8 cellular contexts compared by ENCODE assay signal in the genomic region with DNA sequence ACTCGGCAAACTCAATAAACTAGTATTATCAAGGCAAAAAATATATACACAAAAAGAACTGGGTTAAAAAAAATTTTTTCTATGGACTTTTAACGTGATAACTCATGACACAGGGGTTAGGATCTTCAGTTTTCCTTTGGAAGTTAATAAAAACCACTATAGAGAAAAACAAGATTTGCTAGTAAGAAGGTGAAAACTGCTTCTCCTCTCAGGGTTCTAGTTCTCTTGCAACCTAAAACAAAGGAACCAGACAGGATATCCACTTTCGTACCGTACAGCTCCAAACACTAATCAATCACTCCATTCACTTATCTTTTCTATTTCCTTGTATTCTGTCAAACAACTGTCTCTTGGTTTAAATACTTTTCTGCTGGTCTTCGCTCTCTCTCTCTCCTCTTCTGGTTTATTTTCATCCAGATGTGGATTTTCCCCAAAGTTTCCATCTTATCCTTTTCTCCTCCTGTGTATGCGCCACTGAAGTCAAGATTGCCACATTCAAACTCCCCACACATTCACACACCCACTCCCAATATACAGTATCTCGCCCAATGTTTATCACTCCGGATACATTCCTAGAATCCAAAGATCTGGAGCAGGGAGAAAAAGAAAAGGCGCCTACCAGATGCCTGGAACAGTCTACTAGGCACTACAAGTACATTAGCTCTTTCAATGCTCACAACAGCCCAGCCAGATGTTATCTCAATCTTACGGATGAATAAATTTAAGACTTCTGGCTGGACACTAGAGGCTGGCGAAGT.
DNase-seq lines count a peak whose midpoint lies in the region; ATAC-seq lines count a peak whose summit lies in the region.

No MANE protein-coding gene starts in this region.

- peak overlapping the region; percentile 99 for H3K4me3 Mint-ChIP-seq in activated naive CD8-positive, alpha-beta T cell

- peak overlapping the region; percentile 98 for H3K27ac Mint-ChIP-seq in activated naive CD8-positive, alpha-beta T cell

- peaks cover 34% of the 10 kb centered on the region for H3K4me1 Mint-ChIP-seq in activated naive CD8-positive, alpha-beta T cell (ENCODE audit: low read depth)

- H3K27ac ChIP-seq in iPS-20b (ENCODE audit: low read length) (peak overlapping the region; percentile 96), substantia nigra (ENCODE audit: low read depth, low read length, poor library complexity, severe bottlenecking) (peak overlapping the region; percentile 96)

- peak; percentile 25 for DNase-seq in DMS 273 treated with DMSO at 0.1 percent for 48 hours (lab: John Stamatoyannopoulos, UW)
- DNase-seq in substantia nigra (lab: John Stamatoyannopoulos, UW) = no peak
- no peak for DNase-seq in stimulated activated CD4-positive, alpha-beta T cell treated with anti-CD3 and anti-CD28 coated beads, Interleukin-2, amount 100 ng/mL, for 48 hours
- no peak for DNase-seq in posterior cingulate gyrus
- DNase-seq in SKM-1 (lab: John Stamatoyannopoulos, UW; ENCODE audit: unreplicated experiment) = no peak

- peak; percentile 17 for ATAC-seq in HG02938 (IDR thresholded peaks at IDR 0.05; ENCODE audit: unreplicated experiment)

- H3K27me3 Mint-ChIP-seq in activated naive CD8-positive, alpha-beta T cell = no peaks in the 10 kb centered on the region

- H3K9me3 ChIP-seq in iPS-20b (ENCODE audit: insufficient read depth, low read depth, low read length) = no peaks in the 10 kb centered on the region

- peaks cover 19% of the 10 kb centered on the region for H3K36me3 ChIP-seq in iPS-20b (ENCODE audit: insufficient read depth, low read depth, low read length)

- no peaks in the 10 kb centered on the region for H3K27me3 ChIP-seq in iPS-20b (ENCODE audit: insufficient read depth, low read length)

- H3K9me3 Mint-ChIP-seq in activated naive CD8-positive, alpha-beta T cell (ENCODE audit: low read depth) = no peaks in the 10 kb centered on the region

- peaks cover 5% of the 10 kb centered on the region for H3K36me3 Mint-ChIP-seq in activated naive CD8-positive, alpha-beta T cell

- intact Hi-C loops in posterior cingulate gyrus (cut with DNase I) = loop anchor here (10.0 kb wide), 1 partner anchor 123 kb away; no protein-coding TSS in a partner anchor

- peak overlapping the region; percentile 97 for H3K9ac ChIP-seq in iPS-20b (ENCODE audit: low read depth, low read length)

- peak overlapping the region; percentile 83 for H3K4me3 ChIP-seq in iPS-20b (ENCODE audit: low read length)

- peaks cover 10% of the 10 kb centered on the region; the same call in 1 of the 2 replicates for H3K4me1 ChIP-seq in iPS-20b (ENCODE audit: insufficient read depth, low read length)
